ENCODE assay signal across 8 cellular contexts in the genomic region with DNA sequence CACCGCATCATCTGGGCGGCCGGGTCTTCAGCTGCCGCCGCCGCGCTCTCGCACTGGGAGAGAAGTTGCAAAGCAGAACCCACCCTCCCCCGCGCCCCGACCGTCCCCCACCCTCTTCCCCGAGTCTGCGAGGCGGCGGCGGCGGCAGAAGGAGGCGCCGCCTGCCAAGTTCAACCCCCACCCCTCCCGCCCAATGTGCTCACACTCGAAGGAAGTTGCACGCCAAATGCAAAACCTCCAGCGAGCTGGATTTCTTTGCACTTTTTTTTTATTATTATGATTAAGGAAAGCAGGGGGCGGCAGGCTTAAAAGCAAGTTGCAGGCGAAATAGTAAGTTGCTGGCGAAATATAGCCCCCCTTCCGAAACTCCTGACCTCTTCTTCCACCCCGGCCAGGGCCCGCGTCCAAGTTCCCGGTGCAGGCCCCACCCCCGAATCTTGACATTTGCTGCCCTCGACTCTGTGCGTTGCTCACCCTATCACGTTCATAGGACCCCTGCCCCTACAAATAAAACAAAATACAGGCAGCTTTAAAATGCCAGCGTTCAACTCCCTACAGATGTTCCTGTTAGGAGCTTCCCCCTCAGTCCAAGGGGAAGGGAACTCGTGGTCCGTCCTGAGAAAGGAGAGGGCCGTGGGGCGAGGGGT. TPM values are rescaled to one million over a fixed set of nuclear protein-coding genes. Genes with fewer than 3 reads are reported as not detected.
A peak's percentile ranks its signal among the peaks of the same experiment; 100 is the strongest.
DNase-seq lines count a peak whose midpoint lies in the region; ATAC-seq and TF ChIP-seq lines count a peak whose summit lies in the region.

No MANE protein-coding gene starts in this region.

- intact Hi-C loops in lower leg skin (cut with DNase I; ENCODE audit: low total_unique reads) = no loop called here

- ATAC-seq in HG03025 (IDR thresholded peaks at IDR 0.05; ENCODE audit: low FRiP score, unreplicated experiment) = peak; percentile 13

- peak overlapping the region; percentile 86 for H3K4me3 ChIP-seq in lower leg skin (ENCODE audit: low read depth, poor library complexity, severe bottlenecking)

- peak; percentile 87 for DNase-seq in SIG-M5 treated with dmso at 0.1 percent for 504 hours (lab: John Stamatoyannopoulos, UW; ENCODE audit: unreplicated experiment)
- DNase-seq in SIG-M5 (lab: John Stamatoyannopoulos, UW) = no peak
- DNase-seq in NCI-H460 (ENCODE audit: extremely low read depth, low read depth) = peak; percentile 68
- DNase-seq in activated CD4-positive, alpha-beta T cell treated with anti-CD3 and anti-CD28 coated beads, Interleukin-2, amount 50 U/mL, for 48 hours = peak; percentile 68 to 73
- DNase-seq in dermis blood vessel endothelial cell = peak; percentile 81
- peak; percentile 82 to 97 for DNase-seq in lower leg skin (ENCODE audit: low spot score in 2 of 2)
- peak; percentile 72 for DNase-seq in stimulated activated CD4-positive, alpha-beta T cell treated with anti-CD3 and anti-CD28 coated beads, Interleukin-4, amount 100 ng/mL, for 24 hours

- 0% methylated on average over 37 to 39 of the region's 41 CpGs for WGBS in lower leg skin, 2 donors

- no peak for TF ChIP-seq POLR2A in lower leg skin (IDR thresholded peaks at IDR 0.05)

- no peak for TF ChIP-seq CTCF in lower leg skin (IDR thresholded peaks at IDR 0.05)

RNA-seq across cellular contexts. Expression of gene NR3C1, which starts 1.1 kb away (rescaled TPM):
- 21.8 and 22.5 TPM in 2 replicates for total RNA-seq in NCI-H460 (2014; rRNA removed; shearing (Covaris generic))
- 10.8 and 15.8 TPM in 2 replicates for polyA plus RNA-seq in NCI-H460 (2014; cell fraction: nucleus; rRNA removed)
- total RNA-seq in dermis blood vessel endothelial cell = 19.7 and 21.4 TPM in 2 replicates
- 10 to 100 TPM; 40.4 to 55.0 (median 45.2) TPM for total RNA-seq in lower leg skin
